1 cellular context compared by ENCODE assay signal in genomic region chr1:24193046-24193445, GRCh38.
TF ChIP-seq lines count a peak whose summit lies in the region.

No MANE protein-coding gene starts in this region.

TF ChIP-seq in SK-N-SH treated with all-trans-retinoic acid at 6 μM for 48 hours, 23 proteins besides CTCF, POLR2A, EP300 and RAD21 (continued from another document):
- no peak for TF ChIP-seq TSHZ2 (CRISPR knock-in tag; IDR thresholded peaks at IDR 0.05)
- TF ChIP-seq TCF4 (CRISPR knock-in tag; IDR thresholded peaks at IDR 0.05; ENCODE audit: borderline replicate concordance), result no peak
- no peak for TF ChIP-seq GLIS3 (CRISPR knock-in tag; IDR thresholded peaks at IDR 0.05)
- no peak for TF ChIP-seq CSDC2 (CRISPR knock-in tag; IDR thresholded peaks at IDR 0.05)
- TF ChIP-seq PPARA (CRISPR knock-in tag; IDR thresholded peaks at IDR 0.05; ENCODE audit: borderline replicate concordance), result no peak
- TF ChIP-seq CREB5 (CRISPR knock-in tag; IDR thresholded peaks at IDR 0.05; ENCODE audit: low read depth), result no peak
TF ChIP-seq in SK-N-SH treated with all-trans-retinoic acid at 6 μM for 48 hours: peak in this region for 0.
